Comparison of ENCODE assay signal across 24 cellular contexts in genomic region chr2:1991706-1992245, GRCh38.
"Had no signal": no experiment of that assay in that cellular context is flagged by ENCODE, and none has a peak within 500 bp of the region (broad histone marks: within the 10 kb centered on the region; RNA-seq: fewer than 3 reads in every experiment).

No MANE protein-coding gene starts in this region.

- H3K9ac ChIP-seq: parathyroid adenoma had no signal

- H3K27ac ChIP-seq: adrenal gland, esophagus muscularis mucosa, foreskin keratinocyte, heart left ventricle, parathyroid adenoma, psoas muscle, sigmoid colon, stomach, tibial nerve had no signal

- H3K27me3 ChIP-seq: adrenal gland, foreskin keratinocyte, heart left ventricle, sigmoid colon, tibial nerve had no signal

- H3K36me3 ChIP-seq: adrenal gland, esophagus muscularis mucosa, heart left ventricle, sigmoid colon, stomach, tibial nerve had no signal

- DNase-seq: activated B cell treated with CpG ODN at 0.5 μM for 24 hours; activated CD4-positive, alpha-beta T cell treated with anti-CD3 and anti-CD28 coated beads for 36 hours; activated CD8-positive, alpha-beta T cell treated with anti-CD3 and anti-CD28 coated beads, Interleukin-2, amount 10 ng/mL, durations not matched to agents 7 days and 5 days; activated effector memory CD4-positive, alpha-beta T cell treated with anti-CD3 and anti-CD28 coated beads, Interleukin-2, amount 50 U/mL, for 16 hours; activated naive CD4-positive, alpha-beta T cell treated with anti-CD3 and anti-CD28 coated beads for 36 hours; activated naive CD8-positive, alpha-beta T cell treated with anti-CD3 and anti-CD28 coated beads for 36 hours; activated T-cell treated with anti-CD3 and anti-CD28 coated beads, Interleukin-2, amount 50 U/mL, for 1 hour; adrenal gland; caudate nucleus; foreskin keratinocyte; heart left ventricle; left ventricle myocardium superior; naive B cell; nucleus accumbens; psoas muscle; sigmoid colon; small intestine; stimulated activated CD4-positive, alpha-beta T cell treated with anti-CD3 and anti-CD28 coated beads, Interleukin-4, amount 100 ng/mL, for 4 hours; stimulated activated CD8-positive, alpha-beta memory T cell treated with anti-CD3 and anti-CD28 coated beads, Interleukin-4, amount 100 ng/mL, for 48 hours; stomach; T-helper 1 cell had no signal

- H3K4me1 ChIP-seq: adrenal gland, foreskin keratinocyte, parathyroid adenoma, psoas muscle, sigmoid colon, tibial nerve had no signal

- H3K4me3 ChIP-seq: adrenal gland, esophagus muscularis mucosa, heart left ventricle, psoas muscle, sigmoid colon, stomach, tibial nerve had no signal

- H2AFZ ChIP-seq: parathyroid adenoma had no signal

- H3K9me3 ChIP-seq: adrenal gland, esophagus muscularis mucosa, heart left ventricle, psoas muscle, sigmoid colon, tibial nerve had no signal
